In genomic region chr12:76878045-76878898, GRCh38 we compare ENCODE assay signal across 1 cellular context.
TF ChIP-seq lines count a peak whose summit lies in the region.

No MANE protein-coding gene starts in this region.

TF ChIP-seq in HEK293, 187 proteins besides CTCF, POLR2A, EP300 and RAD21 (continued from another document):
- TF ChIP-seq ZEB2 (tag by site-specific recombination; IDR thresholded peaks at IDR 0.05), result 0 out of 2 replicates have a peak, but pooled peaks have one; percentile 10
- TF ChIP-seq ZNF530 (tag by site-specific recombination; IDR thresholded peaks at IDR 0.05; ENCODE audit: low read depth), result no peak
- peak; percentile 31; the same call in 1 of the 2 replicates for TF ChIP-seq ZNF561 (tag by site-specific recombination; IDR thresholded peaks at IDR 0.05; ENCODE audit: borderline replicate concordance)
- TF ChIP-seq ZNF529 (tag by site-specific recombination; IDR thresholded peaks at IDR 0.05; ENCODE audit: insufficient replicate concordance), result no peak
- TF ChIP-seq ZNF670 (tag by site-specific recombination; IDR thresholded peaks at IDR 0.05; ENCODE audit: low read depth), result no peak
- TF ChIP-seq KLF16 (tag by site-specific recombination; IDR thresholded peaks at IDR 0.05), result peak; percentile 66; the same call in 1 of the 2 replicates
- peak; percentile 49 for TF ChIP-seq ZXDB (tag by site-specific recombination; IDR thresholded peaks at IDR 0.05)
- TF ChIP-seq INSM2 (tag by site-specific recombination; IDR thresholded peaks at IDR 0.05), result no peak
- TF ChIP-seq HOXC10 (CRISPR knock-in tag; IDR thresholded peaks at IDR 0.05), result no peak
- TF ChIP-seq ZNF76 (tag by site-specific recombination; IDR thresholded peaks at IDR 0.05; ENCODE audit: borderline replicate concordance, low read depth), result no peak; the same call in 1 of the 2 replicates
- no peak for TF ChIP-seq BCL6B (tag by site-specific recombination; IDR thresholded peaks at IDR 0.05)
- TF ChIP-seq ZNF560 (tag by site-specific recombination; IDR thresholded peaks at IDR 0.05; ENCODE audit: borderline replicate concordance), result no peak
- peak; percentile 28; the same call in 1 of the 2 replicates for TF ChIP-seq ZNF2 (tag by site-specific recombination; IDR thresholded peaks at IDR 0.05)
- peak; percentile 35 for TF ChIP-seq ZNF341 (tag by site-specific recombination; IDR thresholded peaks at IDR 0.05; ENCODE audit: low read depth)
- TF ChIP-seq ZNF112 (tag by site-specific recombination; IDR thresholded peaks at IDR 0.05), result no peak
- TF ChIP-seq PRDM10 (tag by site-specific recombination; IDR thresholded peaks at IDR 0.05), result peak; percentile 91
- TF ChIP-seq, protein P1, sequence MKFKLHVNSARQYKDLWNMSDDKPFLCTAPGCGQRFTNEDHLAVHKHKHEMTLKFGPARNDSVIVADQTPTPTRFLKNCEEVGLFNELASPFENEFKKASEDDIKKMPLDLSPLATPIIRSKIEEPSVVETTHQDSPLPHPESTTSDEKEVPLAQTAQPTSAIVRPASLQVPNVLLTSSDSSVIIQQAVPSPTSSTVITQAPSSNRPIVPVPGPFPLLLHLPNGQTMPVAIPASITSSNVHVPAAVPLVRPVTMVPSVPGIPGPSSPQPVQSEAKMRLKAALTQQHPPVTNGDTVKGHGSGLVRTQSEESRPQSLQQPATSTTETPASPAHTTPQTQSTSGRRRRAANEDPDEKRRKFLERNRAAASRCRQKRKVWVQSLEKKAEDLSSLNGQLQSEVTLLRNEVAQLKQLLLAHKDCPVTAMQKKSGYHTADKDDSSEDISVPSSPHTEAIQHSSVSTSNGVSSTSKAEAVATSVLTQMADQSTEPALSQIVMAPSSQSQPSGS (tag by site-specific recombination; IDR thresholded peaks at IDR 0.05; ENCODE audit: low read depth), result no peak
- TF ChIP-seq ZNF654 (tag by site-specific recombination; IDR thresholded peaks at IDR 0.05; ENCODE audit: low read depth), result no peak
- TF ChIP-seq PRDM1 (tag by site-specific recombination; IDR thresholded peaks at IDR 0.05), result peak; percentile 56; the same call in 1 of the 2 replicates
- no peak; the same call in 1 of the 2 replicates for TF ChIP-seq ZNF501 (tag by site-specific recombination; IDR thresholded peaks at IDR 0.05)
- no peak for TF ChIP-seq ZNF791 (tag by site-specific recombination; IDR thresholded peaks at IDR 0.05)
- 0 out of 2 replicates have a peak, but pooled peaks have one; percentile 29 for TF ChIP-seq GLI4 (tag by site-specific recombination; IDR thresholded peaks at IDR 0.05)
- TF ChIP-seq, protein P2, sequence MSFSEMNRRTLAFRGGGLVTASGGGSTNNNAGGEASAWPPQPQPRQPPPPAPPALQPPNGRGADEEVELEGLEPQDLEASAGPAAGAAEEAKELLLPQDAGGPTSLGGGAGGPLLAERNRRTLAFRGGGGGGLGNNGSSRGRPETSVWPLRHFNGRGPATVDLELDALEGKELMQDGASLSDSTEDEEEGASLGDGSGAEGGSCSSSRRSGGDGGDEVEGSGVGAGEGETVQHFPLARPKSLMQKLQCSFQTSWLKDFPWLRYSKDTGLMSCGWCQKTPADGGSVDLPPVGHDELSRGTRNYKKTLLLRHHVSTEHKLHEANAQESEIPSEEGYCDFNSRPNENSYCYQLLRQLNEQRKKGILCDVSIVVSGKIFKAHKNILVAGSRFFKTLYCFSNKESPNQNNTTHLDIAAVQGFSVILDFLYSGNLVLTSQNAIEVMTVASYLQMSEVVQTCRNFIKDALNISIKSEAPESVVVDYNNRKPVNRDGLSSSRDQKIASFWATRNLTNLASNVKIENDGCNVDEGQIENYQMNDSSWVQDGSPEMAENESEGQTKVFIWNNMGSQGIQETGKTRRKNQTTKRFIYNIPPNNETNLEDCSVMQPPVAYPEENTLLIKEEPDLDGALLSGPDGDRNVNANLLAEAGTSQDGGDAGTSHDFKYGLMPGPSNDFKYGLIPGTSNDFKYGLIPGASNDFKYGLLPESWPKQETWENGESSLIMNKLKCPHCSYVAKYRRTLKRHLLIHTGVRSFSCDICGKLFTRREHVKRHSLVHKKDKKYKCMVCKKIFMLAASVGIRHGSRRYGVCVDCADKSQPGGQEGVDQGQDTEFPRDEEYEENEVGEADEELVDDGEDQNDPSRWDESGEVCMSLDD (tag by site-specific recombination; IDR thresholded peaks at IDR 0.05), result peak; percentile 64; the same call in 1 of the 2 replicates
- no peak for TF ChIP-seq ZNF624 (tag by site-specific recombination; IDR thresholded peaks at IDR 0.05)
- no peak for TF ChIP-seq SETDB1 (IDR thresholded peaks at IDR 0.05; ENCODE audit: insufficient read length, low read length)
- TF ChIP-seq ZBTB26 (tag by site-specific recombination; optimal IDR thresholded peaks at IDR 0.05), result no peak
- TF ChIP-seq, protein P3, sequence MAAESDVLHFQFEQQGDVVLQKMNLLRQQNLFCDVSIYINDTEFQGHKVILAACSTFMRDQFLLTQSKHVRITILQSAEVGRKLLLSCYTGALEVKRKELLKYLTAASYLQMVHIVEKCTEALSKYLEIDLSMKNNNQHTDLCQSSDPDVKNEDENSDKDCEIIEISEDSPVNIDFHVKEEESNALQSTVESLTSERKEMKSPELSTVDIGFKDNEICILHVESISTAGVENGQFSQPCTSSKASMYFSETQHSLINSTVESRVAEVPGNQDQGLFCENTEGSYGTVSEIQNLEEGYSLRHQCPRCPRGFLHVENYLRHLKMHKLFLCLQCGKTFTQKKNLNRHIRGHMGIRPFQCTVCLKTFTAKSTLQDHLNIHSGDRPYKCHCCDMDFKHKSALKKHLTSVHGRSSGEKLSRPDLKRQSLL (tag by site-specific recombination; IDR thresholded peaks at IDR 0.05), result peak; percentile 76; the same call in 1 of the 2 replicates
- no peak for TF ChIP-seq ZFP69B (tag by site-specific recombination; IDR thresholded peaks at IDR 0.05)
- peak; percentile 58; the same call in 1 of the 2 replicates for TF ChIP-seq IKZF3 (tag by site-specific recombination; IDR thresholded peaks at IDR 0.05)
TF ChIP-seq in HEK293: peak in this region for 19.
